Comparison of ENCODE assay signal across 31 cellular contexts in the genomic region with DNA sequence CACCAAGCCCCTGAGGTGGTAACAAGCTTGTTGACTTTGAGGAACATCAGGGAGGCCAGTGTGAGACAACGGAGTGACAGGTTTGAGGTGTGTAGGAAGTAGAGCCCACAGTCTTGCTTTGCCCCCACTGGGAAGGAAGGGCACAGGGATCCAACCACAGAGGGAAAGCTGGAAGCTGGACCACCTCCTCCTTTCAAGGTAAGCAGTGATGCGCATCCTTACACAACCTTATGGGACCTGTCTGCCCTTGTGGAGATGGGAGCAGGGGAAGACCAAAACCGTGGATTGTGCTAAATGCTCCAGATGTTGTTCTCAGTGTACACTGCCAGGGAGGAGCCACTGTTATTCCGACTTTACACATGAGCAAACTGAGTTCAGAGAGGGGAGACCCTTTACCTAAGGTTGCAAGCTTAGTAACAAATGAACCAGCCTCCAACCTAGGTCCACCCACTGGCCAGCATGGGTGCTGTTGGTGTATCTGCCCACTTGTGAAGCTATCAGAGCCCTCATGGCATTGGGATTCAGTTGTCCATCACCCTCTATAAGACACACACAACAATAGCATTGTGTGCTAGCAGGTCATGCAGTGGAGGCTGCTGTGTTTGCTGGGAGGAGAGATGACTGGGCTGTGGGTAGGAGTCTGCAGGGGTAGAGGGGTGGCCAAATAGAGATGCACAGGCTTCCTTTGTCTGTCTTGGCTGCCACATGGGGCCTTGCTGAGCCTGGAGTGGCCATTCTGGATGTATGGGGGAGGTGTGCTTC. TPM values are rescaled to one million over a fixed set of nuclear protein-coding genes. Genes with fewer than 3 reads are reported as not detected.
DNase-seq lines count a peak whose midpoint lies in the region; ATAC-seq and TF ChIP-seq lines count a peak whose summit lies in the region.
"Had no signal": no experiment of that assay in that cellular context is flagged by ENCODE, and none has a peak within 500 bp of the region (broad histone marks: within the 10 kb centered on the region; RNA-seq: fewer than 3 reads in every experiment).

No MANE protein-coding gene starts in this region.

- H3K4me3 ChIP-seq in heart right ventricle, result no peak overlapping the region
- H3K4me3 ChIP-seq in aorta (ENCODE audit: low read length in 2 of 2), result no peak overlapping the region
- H3K4me3 ChIP-seq: BLaER1 treated with 17β-estradiol and CSF1 and Interleukin-3, amounts not matched to agents 10 nM and 100 nM; breast epithelium; GM23248 had no signal

- 81 to 84% methylated on average over 4 of the region's 4 CpGs for WGBS in heart right ventricle, 2 donors
- 75% methylated on average over 4 of the region's 4 CpGs for WGBS in aorta, 2 donors

- peaks cover 0 to 45% (median 10%) of the 10 kb centered on the region in 7 donors for H3K27me3 ChIP-seq in heart right ventricle
- H3K27me3 ChIP-seq in aorta (ENCODE audit: control insufficient read depth in 1 of 2, insufficient read depth in 2 of 2, low read length in 1 of 2), result no peaks in the 10 kb centered on the region
- H3K27me3 ChIP-seq: breast epithelium had no signal

- H3K36me3 ChIP-seq in heart right ventricle (peaks cover 0 to 8% (median 0%) of the 10 kb centered on the region in 9 donors), aorta (ENCODE audit: control insufficient read depth in 1 of 2, insufficient read depth in 2 of 2, low read length in 1 of 2) (no peaks in the 10 kb centered on the region)
- H3K36me3 ChIP-seq: BLaER1 treated with 17β-estradiol and CSF1 and Interleukin-3, amounts not matched to agents 10 nM and 100 nM; breast epithelium had no signal

- H3K4me3 Mint-ChIP-seq in activated CD8-positive, alpha-beta memory T cell treated with anti-CD3 and anti-CD28 coated beads, Interleukin-2, amount 10 ng/mL, durations not matched to agents 7 days and 5 days, result no peak overlapping the region
- H3K4me3 Mint-ChIP-seq: activated B cell treated with CpG ODN at 0.5 μM for 24 hours; neural crest cell; stimulated activated naive CD8-positive, alpha-beta T cell treated with anti-CD3 and anti-CD28 coated beads, Interleukin-15, Interleukin-2, amounts not matched to agents 100 ng/mL and 50 ng/mL, for 24 hours had no signal

- H3K4me1 ChIP-seq in heart right ventricle (peaks cover 4 to 55% (median 31%) of the 10 kb centered on the region in 9 donors), aorta (ENCODE audit: control insufficient read depth in 1 of 2, insufficient read depth in 2 of 2, low read length in 2 of 2) (no peaks in the 10 kb centered on the region)
- H3K4me1 ChIP-seq: breast epithelium had no signal

- DNase-seq in heart right ventricle, result no peak
- DNase-seq in Right ventricle myocardium inferior (ENCODE audit: missing footprints), result no peak
- no peak for DNase-seq in left ventricle myocardium superior
- DNase-seq in pons (ENCODE audit: low spot score), result peak; percentile 91
- DNase-seq in aorta, result no peak
- DNase-seq in activated CD8-positive, alpha-beta memory T cell treated with anti-CD3 and anti-CD28 coated beads, Interleukin-2, amount 10 ng/mL, durations not matched to agents 7 days and 5 days, result no peak
- DNase-seq in NCI-H2171 treated with DMSO at 0.1 percent for 48 hours (lab: John Stamatoyannopoulos, UW), result no peak
- DNase-seq: activated B cell treated with CpG ODN at 0.5 μM for 24 hours; activated CD4-positive, alpha-beta T cell treated with anti-CD3 and anti-CD28 coated beads, Interleukin-2, amount 50 U/mL, for 4 hours; activated CD8-positive, alpha-beta memory T cell treated with anti-CD3 and anti-CD28 coated beads, Interleukin-2, amount 50 U/mL, for 48 hours; activated effector memory CD4-positive, alpha-beta T cell treated with Interleukin-2 at 50 U/mL for 16 hours; Caco-2; dermis blood vessel endothelial cell; DND-41; GM23248; NCI-H1417; NCI-H526; stimulated activated CD4-positive, alpha-beta T cell treated with anti-CD3 and anti-CD28 coated beads, Interleukin-4, amount 100 ng/mL, for 24 hours; T1000 had no signal

- no peaks in the 10 kb centered on the region for H3K36me3 Mint-ChIP-seq in activated CD8-positive, alpha-beta memory T cell treated with anti-CD3 and anti-CD28 coated beads, Interleukin-2, amount 10 ng/mL, durations not matched to agents 7 days and 5 days

- no peak overlapping the region for H3K27ac Mint-ChIP-seq in activated CD8-positive, alpha-beta memory T cell treated with anti-CD3 and anti-CD28 coated beads, Interleukin-2, amount 10 ng/mL, durations not matched to agents 7 days and 5 days
- H3K27ac Mint-ChIP-seq: activated B cell treated with CpG ODN at 0.5 μM for 24 hours; stimulated activated naive CD8-positive, alpha-beta T cell treated with anti-CD3 and anti-CD28 coated beads, Interleukin-15, Interleukin-2, amounts not matched to agents 100 ng/mL and 50 ng/mL, for 24 hours had no signal

- peak overlapping the region in 8 of 10 donors; percentile 67 to 92 (median 88) for H3K27ac ChIP-seq in heart right ventricle
- peak overlapping the region in 1 of 2 donors; percentile 9 for H3K27ac ChIP-seq in aorta (ENCODE audit: low read depth in 1 of 2, low read length in 2 of 2)
- H3K27ac ChIP-seq: BLaER1 treated with 17β-estradiol and CSF1 and Interleukin-3, amounts not matched to agents 10 nM and 100 nM; breast epithelium; GM23248; HL-60 had no signal

- no peak for TF ChIP-seq CTCF in heart right ventricle (IDR thresholded peaks at IDR 0.05)

- no peaks in the 10 kb centered on the region for H3K9me3 Mint-ChIP-seq in activated CD8-positive, alpha-beta memory T cell treated with anti-CD3 and anti-CD28 coated beads, Interleukin-2, amount 10 ng/mL, durations not matched to agents 7 days and 5 days (ENCODE audit: low read depth)
- H3K9me3 Mint-ChIP-seq: activated B cell treated with CpG ODN at 0.5 μM for 24 hours; neural crest cell; stimulated activated naive CD8-positive, alpha-beta T cell treated with anti-CD3 and anti-CD28 coated beads, Interleukin-15, Interleukin-2, amounts not matched to agents 100 ng/mL and 50 ng/mL, for 24 hours had no signal

- ATAC-seq in heart right ventricle (peak in 5 of 8 donors; percentile 1 to 21 (median 4)), Right ventricle myocardium inferior (no peak), left ventricle myocardium superior (peak; percentile 14), aorta (ENCODE audit: low FRiP score) (peak; percentile 23), GM21529 (IDR thresholded peaks at IDR 0.05; ENCODE audit: unreplicated experiment) (no peak)
- no peak for ATAC-seq in activated CD8-positive, alpha-beta memory T cell treated with anti-CD3 and anti-CD28 coated beads, Interleukin-2, amount 10 ng/mL, durations not matched to agents 7 days and 5 days
- ATAC-seq: left lobe of liver had no signal

- CTCF ChIA-PET in activated CD8-positive, alpha-beta memory T cell treated with anti-CD3 and anti-CD28 coated beads, Interleukin-2, amount 10 ng/mL, durations not matched to agents 7 days and 5 days (lab: Charles Lee), result interaction anchor here (1.0 to 4.2 kb wide), 8 partner anchors 12 to 84 kb away, joined by 3 to 14 read pairs (median 4); a partner anchor contains a TSS

- intact Hi-C loops in heart right ventricle (cut with DNase I) (loop anchor here in 1 of 10 donors (10.0 kb wide), 1 partner anchor 153 kb away; no protein-coding TSS in a partner anchor), Right ventricle myocardium inferior (cut with DNase I) (no loop called here), left ventricle myocardium superior (cut with micrococcal nuclease) (no loop called here), aorta (cut with DNase I) (loop anchor here in 1 of 2 donors (10.0 kb wide), 1 partner anchor 153 kb away; no protein-coding TSS in a partner anchor)

- peaks cover 43% of the 10 kb centered on the region for H3K27me3 Mint-ChIP-seq in activated CD8-positive, alpha-beta memory T cell treated with anti-CD3 and anti-CD28 coated beads, Interleukin-2, amount 10 ng/mL, durations not matched to agents 7 days and 5 days

- H3K4me1 Mint-ChIP-seq in activated CD8-positive, alpha-beta memory T cell treated with anti-CD3 and anti-CD28 coated beads, Interleukin-2, amount 10 ng/mL, durations not matched to agents 7 days and 5 days, result peaks cover 23% of the 10 kb centered on the region

- no peaks in the 10 kb centered on the region for H3K9me3 ChIP-seq in heart right ventricle
- H3K9me3 ChIP-seq in aorta (ENCODE audit: control insufficient read depth, low read length), result no peaks in the 10 kb centered on the region
- H3K9me3 ChIP-seq: BLaER1 treated with 17β-estradiol and CSF1 and Interleukin-3, amounts not matched to agents 10 nM and 100 nM; breast epithelium; Caco-2 had no signal

RNA-seq across cellular contexts. Expression of a gene that starts 0.6 kb away (rescaled TPM):
- total RNA-seq in heart right ventricle (10 to 100 TPM; 13.2 to 45.2 (median 33.2) TPM), Right ventricle myocardium inferior (29.8 TPM), left ventricle myocardium superior (31.6 TPM), aorta (under 1 TPM in 1 of 2 donors, not detected in 1; 0.51 TPM)
- polyA plus RNA-seq in heart right ventricle (10 to 100 TPM in 1 of 2 donors, 1 to 10 TPM in 1; 1.9 to 26.3 TPM), aorta (1 to 10 TPM in 1 of 2 donors, not detected in 1; 1.3 TPM)
- not detected for total RNA-seq in activated CD8-positive, alpha-beta memory T cell treated with anti-CD3 and anti-CD28 coated beads, Interleukin-2, amount 10 ng/mL, durations not matched to agents 7 days and 5 days
- total RNA-seq: A673, activated B cell treated with CpG ODN at 0.5 μM for 24 hours, breast epithelium, Caco-2, dermis blood vessel endothelial cell, endothelial cell of umbilical vein, GM23248, left lobe of liver, M059J, mononuclear cell, neural crest cell, ureter had no signal
- polyA plus RNA-seq: endothelial cell of umbilical vein, GM23248 had no signal

RNA-seq across cellular contexts. Expression of a gene that starts 9.3 kb away (rescaled TPM):
- total RNA-seq in heart right ventricle, result 10 to 100 TPM; 14.9 to 28.8 (median 21.9) TPM
- polyA plus RNA-seq in heart right ventricle, result 10 to 100 TPM; 21.2 to 46.7 TPM
- total RNA-seq in Right ventricle myocardium inferior, result 19.8 TPM
- 20.6 TPM for total RNA-seq in left ventricle myocardium superior
- total RNA-seq in aorta, result 10 to 100 TPM; 26.0 to 57.4 TPM
- polyA plus RNA-seq in aorta, result 10 to 100 TPM; 23.3 to 69.5 TPM
- total RNA-seq in activated CD8-positive, alpha-beta memory T cell treated with anti-CD3 and anti-CD28 coated beads, Interleukin-2, amount 10 ng/mL, durations not matched to agents 7 days and 5 days, result under 1 TPM; 0.16 to 0.70 TPM
- total RNA-seq: activated B cell treated with CpG ODN at 0.5 μM for 24 hours had no signal

RNA-seq across cellular contexts. Expression of a gene that starts 13.9 kb away (rescaled TPM):
- total RNA-seq in heart right ventricle (10 to 100 TPM; 45.3 to 96.2 (median 54.1) TPM), Right ventricle myocardium inferior (69.4 TPM), left ventricle myocardium superior (79.3 TPM), aorta (10 to 100 TPM; 46.8 to 58.8 TPM)
- polyA plus RNA-seq in heart right ventricle (100 to 1,000 TPM in 1 of 2 donors, 10 to 100 TPM in 1; 88.1 to 123 TPM), aorta (10 to 100 TPM; 34.6 to 47.1 TPM)
- 100 to 1,000 TPM in 1 of 2 experiments, 10 to 100 TPM in 1; 74.8 to 103 TPM for total RNA-seq in activated CD8-positive, alpha-beta memory T cell treated with anti-CD3 and anti-CD28 coated beads, Interleukin-2, amount 10 ng/mL, durations not matched to agents 7 days and 5 days

RNA-seq across cellular contexts. Expression of a gene that starts 20.9 kb away (rescaled TPM):
- total RNA-seq in heart right ventricle (1 to 10 TPM in 8 of 10 donors, under 1 TPM in 2; 0.80 to 3.0 (median 1.9) TPM), Right ventricle myocardium inferior (1.4 TPM), left ventricle myocardium superior (0.92 TPM), aorta (1 to 10 TPM; 2.2 to 2.9 TPM)
- polyA plus RNA-seq in heart right ventricle (1 to 10 TPM; 2.0 to 2.8 TPM), aorta (1 to 10 TPM in 1 of 2 donors, under 1 TPM in 1; 0.63 to 5.1 TPM)
- 10 to 100 TPM; 13.0 to 14.3 TPM for total RNA-seq in activated CD8-positive, alpha-beta memory T cell treated with anti-CD3 and anti-CD28 coated beads, Interleukin-2, amount 10 ng/mL, durations not matched to agents 7 days and 5 days

RNA-seq across cellular contexts. Expression of a gene that starts 20.9 kb away (rescaled TPM):
- 10 to 100 TPM in 1 of 10 donors, 1 to 10 TPM in 9; 7.7 to 11.1 (median 8.2) TPM for total RNA-seq in heart right ventricle
- 10 to 100 TPM in 1 of 2 donors, 1 to 10 TPM in 1; 6.4 to 13.5 TPM for polyA plus RNA-seq in heart right ventricle
- total RNA-seq in Right ventricle myocardium inferior, result 5.8 TPM
- 6.7 TPM for total RNA-seq in left ventricle myocardium superior
- 10 to 100 TPM; 10.3 to 13.3 TPM for total RNA-seq in aorta
- 10 to 100 TPM in 1 of 2 donors, 1 to 10 TPM in 1; 2.8 to 16.9 TPM for polyA plus RNA-seq in aorta
- total RNA-seq in activated CD8-positive, alpha-beta memory T cell treated with anti-CD3 and anti-CD28 coated beads, Interleukin-2, amount 10 ng/mL, durations not matched to agents 7 days and 5 days, result 10 to 100 TPM; 23.1 to 37.3 TPM

Comparison
In these comparisons a context has a peak if more than half of its experiments do, and no peak if none do; other contexts are left out.
1. ATAC-seq: peak in heart right ventricle (5 of 8), left ventricle myocardium superior (single experiment) and aorta (single experiment); none in Right ventricle myocardium inferior (single experiment), activated CD8-positive, alpha-beta memory T cell treated with anti-CD3 and anti-CD28 coated beads, Interleukin-2, amount 10 ng/mL, durations not matched to agents 7 days and 5 days (single experiment) and GM21529 (single experiment).
2. RNA of a gene that starts 0.6 kb away (total RNA-seq): 13.2 to 45.2 TPM in heart right ventricle, 31.6 TPM in left ventricle myocardium superior (single experiment) and 29.8 TPM in Right ventricle myocardium inferior (single experiment); 0.51 TPM in aorta and not detected in activated CD8-positive, alpha-beta memory T cell treated with anti-CD3 and anti-CD28 coated beads, Interleukin-2, amount 10 ng/mL, durations not matched to agents 7 days and 5 days; every median in the first group is over 4 times any median in the second.
3. RNA of a gene that starts 9.3 kb away (total RNA-seq): 26.0 to 57.4 TPM in aorta, 14.9 to 28.8 TPM in heart right ventricle, 20.6 TPM in left ventricle myocardium superior (single experiment) and 19.8 TPM in Right ventricle myocardium inferior (single experiment); 0.16 to 0.70 TPM in activated CD8-positive, alpha-beta memory T cell treated with anti-CD3 and anti-CD28 coated beads, Interleukin-2, amount 10 ng/mL, durations not matched to agents 7 days and 5 days; every median in the first group is over 4 times any median in the second.